10 cellular contexts compared by ENCODE assay signal in genomic region chr17:55726440-55726839, GRCh38. TPM values are rescaled to one million over a fixed set of nuclear protein-coding genes. Genes with fewer than 3 reads are reported as not detected.
A peak's percentile ranks its signal among the peaks of the same experiment; 100 is the strongest.
DNase-seq lines count a peak whose midpoint lies in the region; FAIRE-seq and TF ChIP-seq lines count a peak whose summit lies in the region.
"Had no signal": no experiment of that assay in that cellular context is flagged by ENCODE, and none has a peak within 500 bp of the region (broad histone marks: within the 10 kb centered on the region; RNA-seq: fewer than 3 reads in every experiment).

No MANE protein-coding gene starts in this region.

- no TSS peak for BruUV-seq in A673 (replicated peaks; lab: Mats Ljungman, UMichigan)

- no peak overlapping the region for H3K56ac ChIP-seq in mesendoderm (ENCODE audit: low read length)

- H3K79me1 ChIP-seq in mesendoderm (ENCODE audit: low read length): no peaks in the 10 kb centered on the region

- no peak overlapping the region for H3K4me3 Mint-ChIP-seq in astrocyte (ENCODE audit: unreplicated experiment)
- no peak overlapping the region for H3K4me3 Mint-ChIP-seq in activated T-cell treated with anti-CD3 and anti-CD28 coated beads, Interleukin-2, amount 50 U/mL, for 24 hours
- H3K4me3 Mint-ChIP-seq: activated naive CD8-positive, alpha-beta T cell treated with anti-CD3 and anti-CD28 coated beads for 36 hours had no signal

- H3K18ac ChIP-seq in mesendoderm (ENCODE audit: low read length): no peak overlapping the region

- no peak overlapping the region for H2BK15ac ChIP-seq in mesendoderm (replicated peaks; ENCODE audit: low read depth)

- intact Hi-C loops in A673 (cut with micrococcal nuclease; ENCODE audit: unreplicated experiment) (no loop called here), lower leg skin (cut with DNase I; ENCODE audit: low total_unique reads) (no loop called here)

- H4K8ac ChIP-seq in mesendoderm (ENCODE audit: low read depth, low read length): no peak overlapping the region

- peaks cover 52% of the 10 kb centered on the region for H3F3A ChIP-seq in smooth muscle cell (ENCODE audit: low read depth)

- H3K23ac ChIP-seq in mesendoderm (ENCODE audit: low read length): no peak overlapping the region

- H3K79me2 ChIP-seq in astrocyte (ENCODE audit: insufficient read depth, low read length) (no peaks in the 10 kb centered on the region), mesendoderm (ENCODE audit: control insufficient read depth, insufficient read depth, low read length) (no peaks in the 10 kb centered on the region), smooth muscle cell (ENCODE audit: low read depth) (no peaks in the 10 kb centered on the region)

- H2AFZ ChIP-seq in astrocyte (ENCODE audit: low read depth, low read length) (peak overlapping the region; percentile 12), smooth muscle cell (ENCODE audit: low read depth) (no peak overlapping the region)
- H2AFZ ChIP-seq: PC-9 had no signal

- H3K9ac ChIP-seq in astrocyte (ENCODE audit: low read length) (no peak overlapping the region), mesendoderm (ENCODE audit: low read length) (no peak overlapping the region), smooth muscle cell (ENCODE audit: low read depth) (no peak overlapping the region)

- DNase-seq in A673 (ENCODE audit: low spot score): peak; percentile 64
- DNase-seq in HTR-8/SVneo (ENCODE audit: insufficient read length, low spot score): no peak
- peak; percentile 91 for DNase-seq in astrocyte (ENCODE audit: low read depth)
- peak; percentile 85 to 94 for DNase-seq in lower leg skin (ENCODE audit: low spot score in 2 of 2)
- no peak for DNase-seq in activated T-cell treated with anti-CD3 and anti-CD28 coated beads, Interleukin-2, amount 50 U/mL, for 24 hours
- no peak for DNase-seq in mesendoderm
- DNase-seq in smooth muscle cell (lab: John Stamatoyannopoulos, UW; ENCODE audit: unreplicated experiment): no peak
- DNase-seq in activated CD4-positive, CD25-positive, alpha-beta regulatory T cell (lab: John Stamatoyannopoulos, UW): no peak
- DNase-seq: activated naive CD8-positive, alpha-beta T cell treated with anti-CD3 and anti-CD28 coated beads for 36 hours; PC-9 had no signal

- no peaks in the 10 kb centered on the region for H3K36me3 ChIP-seq in A673 (ENCODE audit: insufficient read depth, low read length, poor library complexity, severe bottlenecking)
- no peaks in the 10 kb centered on the region for H3K36me3 ChIP-seq in astrocyte (ENCODE audit: insufficient read depth, low read length)
- no peaks in the 10 kb centered on the region for H3K36me3 ChIP-seq in mesendoderm (ENCODE audit: control insufficient read depth, insufficient read depth, low read length)
- no peaks in the 10 kb centered on the region for H3K36me3 ChIP-seq in smooth muscle cell (ENCODE audit: low read depth)

- H2BK5ac ChIP-seq in mesendoderm (ENCODE audit: low read length): no peak overlapping the region

- H3K27me3 ChIP-seq in A673 (replicated peaks; ENCODE audit: insufficient read depth, low read depth, low read length, poor library complexity) (no peaks in the 10 kb centered on the region), astrocyte (ENCODE audit: insufficient read depth, low read length) (no peaks in the 10 kb centered on the region), mesendoderm (ENCODE audit: insufficient read depth, low read length, poor library complexity) (no peaks in the 10 kb centered on the region), smooth muscle cell (ENCODE audit: low read depth) (no peaks in the 10 kb centered on the region)

- no peak overlapping the region for H2AK5ac ChIP-seq in mesendoderm (ENCODE audit: low read length)

- no peak for TF ChIP-seq CTCF in A673 (conservative IDR thresholded peaks at IDR 0.05; ENCODE audit: low read depth, low read length)
- TF ChIP-seq CTCF in astrocyte (IDR thresholded peaks at IDR 0.05; ENCODE audit: insufficient read depth, low read depth, low read length): no peak
- TF ChIP-seq CTCF in lower leg skin (IDR thresholded peaks at IDR 0.05): no peak
- no peak for TF ChIP-seq CTCF in smooth muscle cell (IDR thresholded peaks at IDR 0.05; ENCODE audit: borderline replicate concordance, insufficient read depth, poor library complexity, severe bottlenecking)

- H3K4me3 ChIP-seq in A673 (ENCODE audit: low read depth, low read length, poor library complexity, severe bottlenecking) (no peak overlapping the region), astrocyte (ENCODE audit: insufficient read depth, low read depth, low read length) (no peak overlapping the region), lower leg skin (ENCODE audit: low read depth, poor library complexity, severe bottlenecking) (no peak overlapping the region), mesendoderm (ENCODE audit: low read length) (no peak overlapping the region), smooth muscle cell (no peak overlapping the region)
- H3K4me3 ChIP-seq: PC-9 had no signal

- no peaks in the 10 kb centered on the region for H3K27me3 Mint-ChIP-seq in astrocyte (ENCODE audit: low read depth, unreplicated experiment)
- peaks cover 86% of the 10 kb centered on the region for H3K27me3 Mint-ChIP-seq in activated T-cell treated with anti-CD3 and anti-CD28 coated beads, Interleukin-2, amount 50 U/mL, for 24 hours

- no peaks in the 10 kb centered on the region for H3K36me3 Mint-ChIP-seq in astrocyte (ENCODE audit: low read depth, unreplicated experiment)
- no peaks in the 10 kb centered on the region for H3K36me3 Mint-ChIP-seq in activated T-cell treated with anti-CD3 and anti-CD28 coated beads, Interleukin-2, amount 50 U/mL, for 24 hours (ENCODE audit: low read depth)
- H3K36me3 Mint-ChIP-seq: activated naive CD8-positive, alpha-beta T cell treated with anti-CD3 and anti-CD28 coated beads for 36 hours had no signal

- no peak overlapping the region for H3K27ac Mint-ChIP-seq in astrocyte (ENCODE audit: unreplicated experiment)
- no peak overlapping the region for H3K27ac Mint-ChIP-seq in activated T-cell treated with anti-CD3 and anti-CD28 coated beads, Interleukin-2, amount 50 U/mL, for 24 hours
- H3K27ac Mint-ChIP-seq: activated naive CD8-positive, alpha-beta T cell treated with anti-CD3 and anti-CD28 coated beads for 36 hours had no signal

- H3K4ac ChIP-seq in mesendoderm (ENCODE audit: low read depth, low read length): no peak overlapping the region

- no peak for TF ChIP-seq POLR2A in lower leg skin (IDR thresholded peaks at IDR 0.05)

- peak overlapping the region; percentile 58 for H3K4me2 ChIP-seq in astrocyte (ENCODE audit: low read length)
- no peak overlapping the region for H3K4me2 ChIP-seq in mesendoderm (ENCODE audit: low read length)
- no peak overlapping the region for H3K4me2 ChIP-seq in smooth muscle cell
- H3K4me2 ChIP-seq: PC-9 had no signal

- CTCF ChIA-PET in A673 (lab: Charles Lee): no interaction called here

- peaks cover 73% of the 10 kb centered on the region for H3K4me1 ChIP-seq in A673 (ENCODE audit: insufficient read depth, low read length, poor library complexity, severe bottlenecking)
- H3K4me1 ChIP-seq in astrocyte (ENCODE audit: insufficient read depth, low read length): peaks cover 35% of the 10 kb centered on the region
- H3K4me1 ChIP-seq in mesendoderm (ENCODE audit: control insufficient read depth, low read depth, low read length): peaks cover 3% of the 10 kb centered on the region
- H3K4me1 ChIP-seq in smooth muscle cell (ENCODE audit: low read depth): peaks cover 42% of the 10 kb centered on the region

- WGBS in lower leg skin, 2 donors: 40 to 45% methylated on average over 2 of the region's 2 CpGs
- WGBS in mesendoderm (ENCODE audit: extremely low coverage, insufficient coverage, low lambda C conversion rate): no CpG with 5 or more reads among the region's 2 CpGs
- 74% methylated on average over 2 of the region's 2 CpGs for WGBS in smooth muscle cell (ENCODE audit: low lambda C conversion rate)

- H3K4me1 Mint-ChIP-seq in astrocyte (ENCODE audit: low read depth, unreplicated experiment): peaks cover 31% of the 10 kb centered on the region
- peaks cover 2% of the 10 kb centered on the region for H3K4me1 Mint-ChIP-seq in activated T-cell treated with anti-CD3 and anti-CD28 coated beads, Interleukin-2, amount 50 U/mL, for 24 hours (ENCODE audit: low read depth)

- H3K27ac ChIP-seq in A673 (ENCODE audit: low read depth, low read length, poor library complexity, severe bottlenecking) (no peak overlapping the region), astrocyte (ENCODE audit: low read depth, low read length) (no peak overlapping the region), mesendoderm (ENCODE audit: low read depth, low read length) (no peak overlapping the region), smooth muscle cell (ENCODE audit: low read depth) (no peak overlapping the region)
- H3K27ac ChIP-seq: PC-9 had no signal

- no peak overlapping the region for H2BK120ac ChIP-seq in mesendoderm (ENCODE audit: low read depth, low read length)

- H3K9me3 Mint-ChIP-seq in astrocyte (ENCODE audit: unreplicated experiment): no peaks in the 10 kb centered on the region
- no peaks in the 10 kb centered on the region for H3K9me3 Mint-ChIP-seq in activated T-cell treated with anti-CD3 and anti-CD28 coated beads, Interleukin-2, amount 50 U/mL, for 24 hours
- H3K9me3 Mint-ChIP-seq: activated naive CD8-positive, alpha-beta T cell treated with anti-CD3 and anti-CD28 coated beads for 36 hours had no signal

- no peak overlapping the region for H4K5ac ChIP-seq in mesendoderm (ENCODE audit: low read length)

- H4K20me1 ChIP-seq in astrocyte (ENCODE audit: insufficient read depth, low read length) (no peaks in the 10 kb centered on the region), smooth muscle cell (ENCODE audit: low read depth) (no peaks in the 10 kb centered on the region)

- FAIRE-seq in HTR-8/SVneo (lab: Jason Lieb, UNC) (peak; percentile 46), astrocyte (lab: Jason Lieb, UNC) (peak; percentile 92)

- H3K9me3 ChIP-seq in A673 (ENCODE audit: low read depth, low read length, poor library complexity, severe bottlenecking) (no peaks in the 10 kb centered on the region), astrocyte (ENCODE audit: insufficient read depth, low read depth, low read length) (no peaks in the 10 kb centered on the region), smooth muscle cell (replicated peaks; ENCODE audit: low read depth) (no peaks in the 10 kb centered on the region)

- POLR2A ChIA-PET in A673 (lab: Charles Lee; ENCODE audit: low non-redundant PET): no interaction called here

RNA-seq across cellular contexts. Expression of gene TMEM100, which starts 3.8 kb away (rescaled TPM):
- total RNA-seq in A673 (2021) (7.9 and 9.3 TPM in 2 replicates), astrocyte (6.0 and 7.3 TPM in 2 replicates), lower leg skin (1 to 10 TPM; 1.6 to 6.5 (median 2.6) TPM), smooth muscle cell (2.9 and 4.5 TPM in 2 replicates)
- polyA plus RNA-seq in mesendoderm (2013, experiment 1 of 2): 0.31 TPM
- polyA plus RNA-seq in mesendoderm (2013, experiment 2 of 2): 0.53 TPM
- polyA plus RNA-seq in smooth muscle cell: 1.9 and 2.0 TPM in 2 replicates
- total RNA-seq: activated naive CD8-positive, alpha-beta T cell treated with anti-CD3 and anti-CD28 coated beads for 36 hours; PC-9 had no signal

RNA-seq across cellular contexts. Expression of gene PCTP, which starts 24.4 kb away (rescaled TPM):
- total RNA-seq in A673 (2021) (6.4 and 9.8 TPM in 2 replicates), astrocyte (14.9 and 16.4 TPM in 2 replicates), lower leg skin (10 to 100 TPM in 1 of 4 donors, 1 to 10 TPM in 3; 5.0 to 14.3 (median 6.9) TPM), smooth muscle cell (15.1 and 16.0 TPM in 2 replicates)
- 16.0 TPM for polyA plus RNA-seq in mesendoderm (2013, experiment 1 of 2)
- 16.1 TPM for polyA plus RNA-seq in mesendoderm (2013, experiment 2 of 2)
- polyA plus RNA-seq in smooth muscle cell: 14.4 and 18.7 TPM in 2 replicates

Comparison
In these comparisons a context has a peak if more than half of its experiments do, and no peak if none do; other contexts are left out.
1. DNase-seq: peak in A673 (single experiment), astrocyte (single experiment) and lower leg skin (2 of 2); none in HTR-8/SVneo (single experiment), activated T-cell treated with anti-CD3 and anti-CD28 coated beads, Interleukin-2, amount 50 U/mL, for 24 hours (single experiment), mesendoderm (single experiment), smooth muscle cell (single experiment) and activated CD4-positive, CD25-positive, alpha-beta regulatory T cell (0 of 4).